14 cellular contexts compared by ENCODE assay signal in the genomic region with DNA sequence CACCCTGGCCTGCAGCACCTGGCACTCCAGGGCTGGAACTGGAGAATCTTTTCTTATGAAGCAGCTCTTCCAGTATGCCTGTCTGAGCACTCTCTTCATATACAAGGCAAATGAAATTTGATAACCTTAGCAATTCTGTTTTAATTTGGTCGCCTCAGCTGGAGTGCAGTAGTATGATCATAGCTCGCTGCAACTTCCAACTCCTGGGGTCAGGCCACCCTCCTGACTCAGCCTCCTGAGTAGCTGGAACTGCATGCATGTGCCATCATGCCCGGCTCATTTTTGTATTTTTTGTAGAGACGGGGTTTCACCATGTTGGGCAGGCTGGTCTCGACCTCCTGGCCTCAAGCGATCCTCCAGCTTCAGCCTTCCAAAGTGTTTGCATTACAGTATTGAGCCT.
DNase-seq lines count a peak whose midpoint lies in the region; ATAC-seq and TF ChIP-seq lines count a peak whose summit lies in the region.
"Had no signal": no experiment of that assay in that cellular context is flagged by ENCODE, and none has a peak within 500 bp of the region (broad histone marks: within the 10 kb centered on the region; RNA-seq: fewer than 3 reads in every experiment).

No MANE protein-coding gene starts in this region.

- POLR2A ChIA-PET in RWPE1 (lab: Yijun Ruan, JAX; ENCODE audit: low non-redundant PET), result no interaction called here

- no peaks in the 10 kb centered on the region for H3K27me3 ChIP-seq in foreskin keratinocyte

- CTCF ChIA-PET in RWPE1 (lab: Yijun Ruan, JAX), result no interaction called here

- H3K4me1 ChIP-seq in foreskin keratinocyte, result peaks cover 7% of the 10 kb centered on the region
- H3K4me1 ChIP-seq: lower lobe of right lung had no signal

- DNase-seq in NCI-H1417 (lab: John Stamatoyannopoulos, UW) (peak in 2 of 3 experiments; percentile 64 to 78), NCI-H1417 treated with DMSO at 0.1 percent for 48 hours (lab: John Stamatoyannopoulos, UW) (no peak), M059J (ENCODE audit: low read depth) (peak; percentile 28), RWPE1 (ENCODE audit: low spot score) (no peak), foreskin keratinocyte (peak in 1 of 2 donors; percentile 80), AG20443 (ENCODE audit: low spot score) (no peak), cortex of kidney (lab: John Stamatoyannopoulos, UW) (no peak), medulla oblongata (ENCODE audit: extremely low spot score) (no peak)
- DNase-seq: activated CD8-positive, alpha-beta memory T cell treated with anti-CD3 and anti-CD28 coated beads, Interleukin-2, amount 50 U/mL, for 4 hours; lower lobe of right lung; NK-92 treated with Interleukin-12 subunit alpha and Interleukin-12 subunit beta, amount 100 ng/mL, for 24 hours; SIG-M5 had no signal

- TF ChIP-seq CTCF in RWPE1 (conservative IDR thresholded peaks at IDR 0.05; ENCODE audit: low read depth), result no peak
- TF ChIP-seq CTCF in foreskin keratinocyte (conservative IDR thresholded peaks at IDR 0.05), result no peak

- H3K27ac ChIP-seq in RWPE1 (peak overlapping the region; percentile 79), foreskin keratinocyte (peak overlapping the region; percentile 89)
- H3K27ac ChIP-seq: coronary artery, lower lobe of right lung, skin epidermis had no signal

- ATAC-seq in foreskin keratinocyte, result peak; percentile 79
- ATAC-seq: lower lobe of right lung had no signal

Comparison
In these comparisons a context has a peak if more than half of its experiments do, and no peak if none do; other contexts are left out.
1. DNase-seq: peak in NCI-H1417 (2 of 3) and M059J (single experiment); none in NCI-H1417 treated with DMSO at 0.1 percent for 48 hours (single experiment), RWPE1 (single experiment), AG20443 (single experiment), cortex of kidney (single experiment) and medulla oblongata (single experiment).